17 cellular contexts compared by ENCODE assay signal in the genomic region with DNA sequence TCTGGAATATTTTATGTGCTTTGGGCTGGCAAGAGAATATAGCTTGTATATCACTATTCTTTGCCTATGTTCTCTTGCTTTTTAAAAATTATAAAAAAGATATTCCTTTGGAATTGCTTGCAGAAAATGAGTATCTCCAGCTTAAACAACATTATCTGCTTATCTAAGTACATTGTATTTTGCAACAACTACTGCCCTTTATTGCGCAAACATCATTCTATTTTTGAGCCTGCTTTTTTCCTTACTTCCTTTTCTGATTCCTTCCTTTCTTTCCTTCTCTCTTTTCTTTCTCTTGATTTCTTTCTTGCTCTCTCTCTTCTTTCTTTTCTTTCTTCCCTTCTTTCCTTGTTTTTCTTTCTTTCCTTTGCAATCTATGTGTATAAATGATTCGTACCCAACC.
"Had no signal": no experiment of that assay in that cellular context is flagged by ENCODE, and none has a peak within 500 bp of the region (broad histone marks: within the 10 kb centered on the region; RNA-seq: fewer than 3 reads in every experiment).

No MANE protein-coding gene starts in this region.

- FAIRE-seq: colon had no signal

- DNase-seq: activated CD4-positive, alpha-beta memory T cell treated with anti-CD3 and anti-CD28 coated beads for 36 hours; activated CD4-positive, alpha-beta T cell treated with anti-CD3 and anti-CD28 coated beads for 4 hours; amygdala; erythroblast; foreskin melanocyte; glutamatergic neuron; kidney glomerular epithelial cell; left ventricle myocardium superior; mucosa of descending colon; naive B cell; stimulated activated naive CD8-positive, alpha-beta T cell treated with anti-CD3 and anti-CD28 coated beads, Interleukin-15, Interleukin-2, amounts not matched to agents 100 U/mL and 50 U/mL, for 24 hours; substantia nigra; tibial artery had no signal

- H3K4me1 ChIP-seq: prostate gland, right atrium auricular region, tibial artery had no signal

- H3K36me3 ChIP-seq: prostate gland, right atrium auricular region, tibial artery had no signal

- H3K4me3 ChIP-seq: mucosa of descending colon, prostate gland, right atrium auricular region, skin epidermis, tibial artery had no signal

- ATAC-seq: left ventricle myocardium superior; mucosa of descending colon; stimulated activated naive CD8-positive, alpha-beta T cell treated with anti-CD3 and anti-CD28 coated beads, Interleukin-15, Interleukin-2, amounts not matched to agents 100 U/mL and 50 U/mL, for 24 hours had no signal

- H3K27ac ChIP-seq: prostate gland, right atrium auricular region, skin epidermis, tibial artery had no signal

- H3K9me3 ChIP-seq: mucosa of descending colon, prostate gland, right atrium auricular region, tibial artery had no signal

- H3K27me3 ChIP-seq: right atrium auricular region, tibial artery had no signal
